8 cellular contexts compared by ENCODE assay signal in the genomic region with DNA sequence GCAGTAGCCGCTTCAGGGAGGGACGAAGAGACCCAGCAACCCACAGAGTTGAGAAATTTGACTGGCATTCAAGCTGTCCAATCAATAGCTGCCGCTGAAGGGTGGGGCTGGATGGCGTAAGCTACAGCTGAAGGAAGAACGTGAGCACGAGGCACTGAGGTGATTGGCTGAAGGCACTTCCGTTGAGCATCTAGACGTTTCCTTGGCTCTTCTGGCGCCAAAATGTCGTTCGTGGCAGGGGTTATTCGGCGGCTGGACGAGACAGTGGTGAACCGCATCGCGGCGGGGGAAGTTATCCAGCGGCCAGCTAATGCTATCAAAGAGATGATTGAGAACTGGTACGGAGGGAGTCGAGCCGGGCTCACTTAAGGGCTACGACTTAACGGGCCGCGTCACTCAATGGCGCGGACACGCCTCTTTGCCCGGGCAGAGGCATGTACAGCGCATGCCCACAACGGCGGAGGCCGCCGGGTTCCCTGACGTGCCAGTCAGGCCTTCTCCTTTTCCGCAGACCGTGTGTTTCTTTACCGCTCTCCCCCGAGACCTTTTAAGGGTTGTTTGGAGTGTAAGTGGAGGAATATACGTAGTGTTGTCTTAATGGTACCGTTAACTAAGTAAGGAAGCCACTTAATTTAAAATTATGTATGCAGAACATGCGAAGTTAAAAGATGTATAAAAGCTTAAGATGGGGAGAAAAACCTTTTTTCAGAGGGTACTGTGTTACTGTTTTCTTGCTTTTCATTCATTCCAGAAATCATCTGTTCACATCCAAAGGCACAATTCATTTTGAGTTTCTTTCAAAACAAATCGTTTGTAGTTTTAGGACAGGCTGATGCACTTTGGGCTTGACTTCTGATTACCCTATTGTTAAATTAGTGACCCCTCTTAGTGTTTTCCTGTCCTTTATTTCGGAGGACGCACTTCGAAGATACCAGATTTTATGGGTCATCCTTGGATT.
DNase-seq lines count a peak whose midpoint lies in the region; ATAC-seq and TF ChIP-seq lines count a peak whose summit lies in the region.

MLH1 (plus strand) TSS at position 193 of the 958 bp plus-strand sequence; CDS start at position 223, 30 bp downstream.

- H3K4me1 ChIP-seq in iPS-20b (ENCODE audit: insufficient read depth, low read length), result peaks cover 21% of the 10 kb centered on the region; the same call in 1 of the 2 replicates

- DNase-seq in SK-N-MC (ENCODE audit: low read depth, low spot score) (peak; percentile 98), brain microvascular endothelial cell (peak; percentile 100), smooth muscle cell of the brain vasculature (ENCODE audit: low read depth, low spot score) (peak; percentile 100), DMS53 treated with DMSO at 0.1 percent for 48 hours (lab: John Stamatoyannopoulos, UW; ENCODE audit: unreplicated experiment) (no peak), MV-4-11 (lab: John Stamatoyannopoulos, UW) (no peak)

- H3K27ac ChIP-seq in SK-N-MC, result peak within 1 kb of the TSS; percentile 95
- H3K27ac ChIP-seq in brain microvascular endothelial cell, result peak within 1 kb of the TSS; percentile 95
- H3K27ac ChIP-seq in iPS-20b (ENCODE audit: low read length), result peak within 1 kb of the TSS; percentile 98

- H3K9me3 ChIP-seq in SK-N-MC (ENCODE audit: low read depth, low read length), result no peaks in the 10 kb centered on the region
- H3K9me3 ChIP-seq in iPS-20b (ENCODE audit: insufficient read depth, low read depth, low read length), result no peaks in the 10 kb centered on the region

- peak; percentile 93 for ATAC-seq in GM18508 (IDR thresholded peaks at IDR 0.05; ENCODE audit: insufficient read depth, unreplicated experiment)
- ATAC-seq in HG02970 (IDR thresholded peaks at IDR 0.05; ENCODE audit: low FRiP score, unreplicated experiment), result peak; percentile 95

- TF ChIP-seq CTCF in brain microvascular endothelial cell (IDR thresholded peaks at IDR 0.05; ENCODE audit: low read depth, low read length, missing control alignments), result no peak

- H3K4me3 ChIP-seq in SK-N-MC, result peak within 1 kb of the TSS; percentile 91
- H3K4me3 ChIP-seq in brain microvascular endothelial cell (ENCODE audit: low read depth, low read length), result peak within 1 kb of the TSS; percentile 84
- peak within 1 kb of the TSS; percentile 95 for H3K4me3 ChIP-seq in iPS-20b (ENCODE audit: low read length)

- H3K36me3 ChIP-seq in SK-N-MC (ENCODE audit: insufficient read depth, low read length) (peaks cover 40% of the 10 kb centered on the region), brain microvascular endothelial cell (replicated peaks) (peaks cover 11% of the 10 kb centered on the region), iPS-20b (ENCODE audit: insufficient read depth, low read depth, low read length) (peaks cover 57% of the 10 kb centered on the region)

- H3K27me3 ChIP-seq in brain microvascular endothelial cell (replicated peaks) (no peaks in the 10 kb centered on the region), iPS-20b (ENCODE audit: insufficient read depth, low read length) (no peaks in the 10 kb centered on the region)

- peak within 1 kb of the TSS; percentile 98 for H3K9ac ChIP-seq in SK-N-MC (ENCODE audit: insufficient read length)
- H3K9ac ChIP-seq in iPS-20b (ENCODE audit: low read depth, low read length), result peak within 1 kb of the TSS; percentile 96

- in situ Hi-C loops in brain microvascular endothelial cell (cut with HindIII; ENCODE audit: low pct_ligation_motif_present, low sequenced_read_pairs), result no loop called here

Comparison
In these comparisons a context has a peak if more than half of its experiments do, and no peak if none do; other contexts are left out.
1. DNase-seq: peak in SK-N-MC (single experiment), brain microvascular endothelial cell (single experiment) and smooth muscle cell of the brain vasculature (single experiment); none in DMS53 treated with DMSO at 0.1 percent for 48 hours (single experiment) and MV-4-11 (single experiment).
2. Peak in every context shown above with its lines, with median percentiles within 50 percentile points of each other: H3K27ac ChIP-seq and H3K4me3 ChIP-seq.